37 cellular contexts compared by ENCODE assay signal in the genomic region with DNA sequence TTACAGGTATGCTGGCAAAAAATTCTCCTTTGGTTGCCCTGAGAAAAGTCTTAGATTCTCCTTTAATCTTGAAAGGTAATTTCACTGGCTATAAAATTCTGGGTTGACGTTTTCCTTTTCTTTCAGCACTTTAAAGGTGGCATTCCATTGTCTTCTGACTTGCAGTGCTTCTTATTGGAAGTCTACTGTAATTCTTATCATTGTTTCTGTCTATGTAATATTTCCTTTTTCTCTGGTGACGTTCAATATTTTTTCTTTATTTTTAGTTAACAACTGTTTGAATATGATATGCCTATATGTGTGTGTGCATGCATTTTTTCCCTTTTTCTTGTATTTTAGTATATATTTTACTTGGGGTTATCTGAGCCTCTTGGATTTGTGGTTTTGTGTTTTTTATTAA.
DNase-seq lines count a peak whose midpoint lies in the region; ATAC-seq, FAIRE-seq and TF ChIP-seq lines count a peak whose summit lies in the region.
"Had no signal": no experiment of that assay in that cellular context is flagged by ENCODE, and none has a peak within 500 bp of the region (broad histone marks: within the 10 kb centered on the region; RNA-seq: fewer than 3 reads in every experiment).

No MANE protein-coding gene starts in this region.

- TF ChIP-seq CTCF in HepG2 (CRISPR knock-in tag; IDR thresholded peaks at IDR 0.05) (no peak), right lobe of liver (IDR thresholded peaks at IDR 0.05) (no peak), HCT116 (IDR thresholded peaks at IDR 0.05 in 2 of 3, conservative IDR thresholded peaks at IDR 0.05 in 1 of 3; ENCODE audit: borderline replicate concordance in 1 of 3, insufficient read depth in 1 of 3, low read depth in 2 of 3, low read length in 2 of 3) (no peak), HEK293 (tag by site-specific recombination; IDR thresholded peaks at IDR 0.05) (no peak), WTC11 (IDR thresholded peaks at IDR 0.05) (no peak), ascending aorta (IDR thresholded peaks at IDR 0.05) (no peak)

- no TSS peak for BruUV-seq in HepG2 (replicated peaks; lab: Mats Ljungman, UMichigan)
- no TSS peak for BruUV-seq in HCT116 (replicated peaks; lab: Mats Ljungman, UMichigan)

- H3K4me1 Mint-ChIP-seq in WTC11, result no peaks in the 10 kb centered on the region
- H3K4me1 Mint-ChIP-seq in activated T-helper 1 cell treated with anti-CD3 and anti-CD28 coated beads, Interleukin-12 subunit alpha, Interleukin-12 subunit beta, Interleukin-2, Interleukin-4 antibody, amounts not matched to agents 30 ng/mL and 10 ng/mL and 1 ng/mL, durations not matched to agents 14 hours and 24 hours and 36 hours (ENCODE audit: low read depth), result no peaks in the 10 kb centered on the region
- H3K4me1 Mint-ChIP-seq: B cell; CD14-positive monocyte; CD4-positive, CD25-positive, alpha-beta regulatory T cell; CD8-positive, alpha-beta memory T cell had no signal

- TF ChIP-seq RAD21 in HepG2 (CRISPR knock-in tag; IDR thresholded peaks at IDR 0.05) (no peak), HCT116 (IDR thresholded peaks at IDR 0.05; ENCODE audit: low read depth) (no peak)

- peaks cover 36% of the 10 kb centered on the region for H3K9me3 Mint-ChIP-seq in WTC11
- peaks cover 13% of the 10 kb centered on the region for H3K9me3 Mint-ChIP-seq in activated T-helper 1 cell treated with anti-CD3 and anti-CD28 coated beads, Interleukin-12 subunit alpha, Interleukin-12 subunit beta, Interleukin-2, Interleukin-4 antibody, amounts not matched to agents 30 ng/mL and 10 ng/mL and 1 ng/mL, durations not matched to agents 14 hours and 24 hours and 36 hours

- RAD21 ChIA-PET in HCT116 (lab: Charles Lee; ENCODE audit: low non-redundant PET in 1 of 2, low total read pairs in 2 of 2, uncharacterized antibody in 2 of 2, unreplicated experiment in 2 of 2), result no interaction called here

- H4K20me1 ChIP-seq in HepG2 (ENCODE audit: insufficient read depth, low read length) (no peaks in the 10 kb centered on the region), HCT116 (ENCODE audit: insufficient read depth) (no peaks in the 10 kb centered on the region)
- H4K20me1 ChIP-seq: BLaER1; BLaER1 treated with 17β-estradiol and CSF1 and Interleukin-3, amounts not matched to agents 10 nM and 100 nM had no signal

- H3K9me2 ChIP-seq in HCT116 (ENCODE audit: insufficient read depth), result no peaks in the 10 kb centered on the region

- DNase-seq in HepG2 (ENCODE audit: low spot score) (no peak), right lobe of liver (no peak), HCT116 (ENCODE audit: low read depth, low spot score) (no peak), WTC11 (ENCODE audit: low spot score) (no peak), ascending aorta (ENCODE audit: low spot score in 2 of 2) (no peak), NCI-H2227 treated with DMSO at 0.1 percent for 48 hours (lab: John Stamatoyannopoulos, UW) (no peak)
- no peak for DNase-seq in activated T-helper 1 cell treated with anti-CD3 and anti-CD28 coated beads, Interleukin-12 subunit alpha, Interleukin-12 subunit beta, Interleukin-2, Interleukin-4 antibody, amounts not matched to agents 30 ng/mL and 10 ng/mL and 1 ng/mL, durations not matched to agents 14 hours and 24 hours and 36 hours (ENCODE audit: low spot score)
- DNase-seq: 8988T; ACHN; AML-193; BE2C; C1 segment of cervical spinal cord; Caco-2; Calu3; CD4-positive, alpha-beta memory T cell; CD4-positive, alpha-beta T cell; CD4-positive, CD25-positive, alpha-beta regulatory T cell; CD8-positive, alpha-beta memory T cell; CD8-positive, alpha-beta T cell; COR-L47; DMS 273 treated with DMSO at 0.1 percent for 48 hours; DMS153; DMS53; DMS79; DMS79 treated with DMSO at 0.1 percent for 48 hours; DND-41; EL had no signal

- intact Hi-C loops in HepG2 (cut with micrococcal nuclease; ENCODE audit: unreplicated experiment), result no loop called here
- intact Hi-C loops in right lobe of liver (cut with DNase I), result no loop called here
- intact Hi-C loops in HCT116 (cut with micrococcal nuclease), result no loop called here
- intact Hi-C loops in ascending aorta (cut with DNase I), result no loop called here
- intact Hi-C loops in activated T-helper 1 cell treated with anti-CD3 and anti-CD28 coated beads, Interleukin-12 subunit alpha, Interleukin-12 subunit beta, Interleukin-2, Interleukin-4 antibody, amounts not matched to agents 30 ng/mL and 10 ng/mL and 1 ng/mL, durations not matched to agents 14 hours and 24 hours and 36 hours (cut with micrococcal nuclease), result no loop called here

- H3K36me3 Mint-ChIP-seq in WTC11, result peaks cover 16% of the 10 kb centered on the region
- no peaks in the 10 kb centered on the region for H3K36me3 Mint-ChIP-seq in activated T-helper 1 cell treated with anti-CD3 and anti-CD28 coated beads, Interleukin-12 subunit alpha, Interleukin-12 subunit beta, Interleukin-2, Interleukin-4 antibody, amounts not matched to agents 30 ng/mL and 10 ng/mL and 1 ng/mL, durations not matched to agents 14 hours and 24 hours and 36 hours (ENCODE audit: low read depth)
- H3K36me3 Mint-ChIP-seq: CD14-positive monocyte; CD4-positive, alpha-beta memory T cell; CD4-positive, CD25-positive, alpha-beta regulatory T cell; CD8-positive, alpha-beta T cell had no signal

- no peak overlapping the region for H3K27ac Mint-ChIP-seq in WTC11
- H3K27ac Mint-ChIP-seq in activated T-helper 1 cell treated with anti-CD3 and anti-CD28 coated beads, Interleukin-12 subunit alpha, Interleukin-12 subunit beta, Interleukin-2, Interleukin-4 antibody, amounts not matched to agents 30 ng/mL and 10 ng/mL and 1 ng/mL, durations not matched to agents 14 hours and 24 hours and 36 hours, result no peak overlapping the region
- H3K27ac Mint-ChIP-seq: B cell; CD14-positive monocyte; CD4-positive, alpha-beta memory T cell; CD4-positive, alpha-beta T cell; CD4-positive, CD25-positive, alpha-beta regulatory T cell; CD8-positive, alpha-beta T cell had no signal

- H3K4me3 Mint-ChIP-seq in WTC11, result no peak overlapping the region
- H3K4me3 Mint-ChIP-seq in activated T-helper 1 cell treated with anti-CD3 and anti-CD28 coated beads, Interleukin-12 subunit alpha, Interleukin-12 subunit beta, Interleukin-2, Interleukin-4 antibody, amounts not matched to agents 30 ng/mL and 10 ng/mL and 1 ng/mL, durations not matched to agents 14 hours and 24 hours and 36 hours, result no peak overlapping the region
- H3K4me3 Mint-ChIP-seq: B cell; CD14-positive monocyte; CD4-positive, alpha-beta memory T cell; CD4-positive, alpha-beta T cell; CD4-positive, CD25-positive, alpha-beta regulatory T cell; CD8-positive, alpha-beta memory T cell; CD8-positive, alpha-beta T cell had no signal

- peaks cover 16% of the 10 kb centered on the region for H3K9me3 ChIP-seq in HepG2 (ENCODE audit: low read length)
- H3K9me3 ChIP-seq in right lobe of liver, result no peaks in the 10 kb centered on the region
- peaks cover 5 to 11% of the 10 kb centered on the region in 2 experiments; a peak in 2 of 4 replicates for H3K9me3 ChIP-seq in HCT116 (ENCODE audit: control insufficient read depth in 1 of 2, insufficient read depth in 1 of 2, low read depth in 1 of 2, low read length in 2 of 2)
- H3K9me3 ChIP-seq in HEK293 (ENCODE audit: control insufficient read depth, insufficient read depth, low read depth, low read length), result no peaks in the 10 kb centered on the region
- H3K9me3 ChIP-seq in ascending aorta, result no peaks in the 10 kb centered on the region
- H3K9me3 ChIP-seq: BE2C had no signal

- H3K4me2 ChIP-seq in HepG2 (ENCODE audit: low read depth, low read length) (no peak overlapping the region), HCT116 (ENCODE audit: low read length) (no peak overlapping the region)
- H3K4me2 ChIP-seq: A549; BLaER1; BLaER1 treated with 17β-estradiol and CSF1 and Interleukin-3, amounts not matched to agents 10 nM and 100 nM had no signal

- H3K4me3 ChIP-seq in HepG2 (replicated peaks in 1 of 3; ENCODE audit: insufficient read depth in 1 of 3, low read depth in 2 of 3, low read length in 3 of 3) (no peak overlapping the region), right lobe of liver (no peak overlapping the region), HCT116 (replicated peaks in 1 of 2; ENCODE audit: low read depth in 1 of 2, low read length in 2 of 2) (no peak overlapping the region), HEK293 (ENCODE audit: low read depth, low read length) (no peak overlapping the region), ascending aorta (no peak overlapping the region)
- H3K4me3 ChIP-seq: A549; BLaER1; BLaER1 treated with 17β-estradiol and CSF1 and Interleukin-3, amounts not matched to agents 10 nM and 100 nM had no signal

- ATAC-seq in HepG2 (no peak), right lobe of liver (no peak), HCT116 (no peak), WTC11 (no peak)
- ATAC-seq: A549; CD8-positive, alpha-beta T cell had no signal

- no peaks in the 10 kb centered on the region for H3K27me3 Mint-ChIP-seq in WTC11 (ENCODE audit: low read depth)
- H3K27me3 Mint-ChIP-seq in activated T-helper 1 cell treated with anti-CD3 and anti-CD28 coated beads, Interleukin-12 subunit alpha, Interleukin-12 subunit beta, Interleukin-2, Interleukin-4 antibody, amounts not matched to agents 30 ng/mL and 10 ng/mL and 1 ng/mL, durations not matched to agents 14 hours and 24 hours and 36 hours (ENCODE audit: insufficient read depth), result no peaks in the 10 kb centered on the region
- H3K27me3 Mint-ChIP-seq: B cell; CD4-positive, alpha-beta T cell; CD4-positive, CD25-positive, alpha-beta regulatory T cell; CD8-positive, alpha-beta memory T cell had no signal

- TF ChIP-seq EP300 in HepG2 (IDR thresholded peaks at IDR 0.05; ENCODE audit: low read depth in 2 of 2, low read length in 2 of 2) (no peak), HepG2 (CRISPR knock-in tag; IDR thresholded peaks at IDR 0.05; ENCODE audit: borderline replicate concordance) (no peak)

- H3K27me3 ChIP-seq in HepG2 (ENCODE audit: control insufficient read depth in 1 of 2, insufficient read depth in 2 of 2, low read length in 2 of 2), result no peaks in the 10 kb centered on the region
- H3K27me3 ChIP-seq in right lobe of liver, result peaks cover 0 to 5% of the 10 kb centered on the region in 2 donors
- no peaks in the 10 kb centered on the region for H3K27me3 ChIP-seq in HCT116 (ENCODE audit: insufficient read depth, low read length)
- H3K27me3 ChIP-seq in ascending aorta, result no peaks in the 10 kb centered on the region
- H3K27me3 ChIP-seq: BE2C; BLaER1; BLaER1 treated with 17β-estradiol and CSF1 and Interleukin-3, amounts not matched to agents 10 nM and 100 nM had no signal

- in situ Hi-C loops in HepG2 (cut with HindIII; ENCODE audit: extremely low pct_ligation_motif_present, low pct_unique_long_range_greater_than_20kb), result no loop called here

- H3K79me2 ChIP-seq in HepG2 (ENCODE audit: insufficient read depth, low read length) (no peaks in the 10 kb centered on the region), HCT116 (ENCODE audit: insufficient read depth, low read length) (no peaks in the 10 kb centered on the region)

- no peak for TF ChIP-seq POLR2A in HepG2 (IDR thresholded peaks at IDR 0.05; ENCODE audit: insufficient read depth in 1 of 2, low read depth in 2 of 2, low read length in 2 of 2)
- no peak for TF ChIP-seq POLR2A in right lobe of liver (IDR thresholded peaks at IDR 0.05)
- TF ChIP-seq POLR2A in HCT116 (IDR thresholded peaks at IDR 0.05; ENCODE audit: borderline replicate concordance, extremely low read depth, insufficient read depth, insufficient read length), result no peak

- no peak overlapping the region for H3K27ac ChIP-seq in HepG2 (ENCODE audit: extremely low read length, insufficient read depth, low read length)
- no peak overlapping the region for H3K27ac ChIP-seq in right lobe of liver
- H3K27ac ChIP-seq in HCT116 (ENCODE audit: low read depth, low read length), result no peak overlapping the region
- no peak overlapping the region for H3K27ac ChIP-seq in HEK293 (ENCODE audit: extremely low read depth, low read depth, low read length)
- no peak overlapping the region for H3K27ac ChIP-seq in ascending aorta
- H3K27ac ChIP-seq: 22Rv1; A549; BLaER1; BLaER1 treated with 17β-estradiol and CSF1 and Interleukin-3, amounts not matched to agents 10 nM and 100 nM; C4-2B had no signal

- POLR2A ChIA-PET in HepG2 (lab: Yijun Ruan, JAX), result no interaction called here
- POLR2A ChIA-PET in HCT116 (lab: Charles Lee), result no interaction called here
- POLR2A ChIA-PET in HEK293 (lab: Yijun Ruan, JAX), result no interaction called here
- POLR2A ChIA-PET in WTC11 (lab: Charles Lee), result no interaction called here

- CTCF ChIA-PET in HepG2 (lab: Yijun Ruan, JAX; ENCODE audit: low intra/inter-chr PET ratio, low total read pairs) (no interaction called here), HCT116 (lab: Charles Lee) (no interaction called here), HEK293 (lab: Yijun Ruan, JAX) (no interaction called here), WTC11 (lab: Charles Lee) (no interaction called here)

- FAIRE-seq in HepG2 (lab: Jason Lieb, UNC), result no peak
- FAIRE-seq: A204.1, A549, D721Med had no signal

- H3K9ac ChIP-seq in HepG2 (ENCODE audit: insufficient read depth, low read depth, low read length) (no peak overlapping the region), HCT116 (ENCODE audit: low read length) (no peak overlapping the region)
- H3K9ac ChIP-seq: BLaER1; BLaER1 treated with 17β-estradiol and CSF1 and Interleukin-3, amounts not matched to agents 10 nM and 100 nM had no signal

- H2AFZ ChIP-seq in HepG2 (ENCODE audit: low read length) (no peak overlapping the region), HCT116 (ENCODE audit: low read depth, low read length, poor library complexity, severe bottlenecking) (no peak overlapping the region)

- 0% methylated on average over 2 of the region's 2 CpGs for WGBS in HepG2 (ENCODE audit: low lambda C conversion rate)
- whole genome bisulfite sequencing in right lobe of liver (ENCODE audit: insufficient coverage, low coverage, low lambda C conversion rate, missing lambda C conversion rate), result 52% methylated on average over 2 of the region's 2 CpGs

- no peaks in the 10 kb centered on the region for H3K36me3 ChIP-seq in HepG2 (replicated peaks in 1 of 2; ENCODE audit: control insufficient read depth in 1 of 2, insufficient read depth in 2 of 2, low read length in 2 of 2)
- H3K36me3 ChIP-seq in right lobe of liver, result no peaks in the 10 kb centered on the region
- H3K36me3 ChIP-seq in HCT116 (ENCODE audit: control insufficient read depth in 1 of 2, insufficient read depth in 2 of 2, low read length in 2 of 2), result no peaks in the 10 kb centered on the region
- H3K36me3 ChIP-seq in HEK293 (ENCODE audit: control insufficient read depth in 2 of 2, insufficient read depth in 1 of 2, low read length in 2 of 2), result no peaks in the 10 kb centered on the region
- no peaks in the 10 kb centered on the region for H3K36me3 ChIP-seq in ascending aorta
- H3K36me3 ChIP-seq: BE2C; BLaER1; BLaER1 treated with 17β-estradiol and CSF1 and Interleukin-3, amounts not matched to agents 10 nM and 100 nM had no signal

- H3K4me1 ChIP-seq in HepG2 (ENCODE audit: insufficient read depth, low read length) (no peaks in the 10 kb centered on the region), right lobe of liver (no peaks in the 10 kb centered on the region), HCT116 (ENCODE audit: control insufficient read depth in 1 of 2, insufficient read depth in 2 of 2, low read length in 2 of 2) (no peaks in the 10 kb centered on the region), HEK293 (ENCODE audit: control insufficient read depth, insufficient read depth, low read length) (no peaks in the 10 kb centered on the region), ascending aorta (no peaks in the 10 kb centered on the region)
- H3K4me1 ChIP-seq: A549; BE2C; BLaER1; BLaER1 treated with 17β-estradiol and CSF1 and Interleukin-3, amounts not matched to agents 10 nM and 100 nM; Caco-2 had no signal

Comparison
In these comparisons a context has a peak if more than half of its experiments do, and no peak if none do; other contexts are left out.
1. Of the 63 proteins assayed by ChIP-seq in both HepG2 and HEK293: peak only in HepG2: none; only in HEK293: SETDB1; in both: none; in neither: 62.